Comparison of ENCODE assay signal across 16 cellular contexts in the genomic region with DNA sequence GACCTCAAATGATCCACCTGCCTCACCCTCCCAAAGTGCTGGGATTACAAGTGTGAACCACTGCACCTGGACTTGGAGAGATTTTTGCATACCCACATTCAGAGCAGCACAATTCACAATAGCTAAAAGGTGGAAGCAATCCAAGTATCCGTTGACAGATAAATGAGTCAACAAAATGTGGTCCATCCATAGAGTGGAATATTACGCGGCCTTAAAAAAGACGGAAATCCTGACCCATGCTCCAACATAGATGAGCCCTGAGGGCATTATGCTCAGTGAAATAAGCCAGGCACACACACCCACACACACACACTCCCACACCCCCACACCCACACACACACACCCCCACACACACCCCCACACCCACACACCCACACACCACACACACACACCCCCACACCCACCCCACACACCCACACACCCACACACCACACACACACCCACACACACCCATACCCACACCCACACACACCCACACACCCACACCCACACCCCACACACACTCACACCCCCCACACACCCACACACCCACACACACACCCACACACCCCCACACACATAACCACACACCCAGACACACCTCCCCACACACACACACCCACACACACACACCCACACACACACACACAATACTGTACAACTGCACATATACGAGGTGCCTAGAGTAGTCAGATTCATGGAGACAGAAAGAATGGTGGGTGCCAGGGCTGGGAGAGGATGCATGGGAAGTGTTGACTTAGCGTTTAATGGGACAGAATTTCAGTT.
A peak's percentile ranks its signal among the peaks of the same experiment; 100 is the strongest.
DNase-seq lines count a peak whose midpoint lies in the region; ATAC-seq, FAIRE-seq and TF ChIP-seq lines count a peak whose summit lies in the region.
"Had no signal": no experiment of that assay in that cellular context is flagged by ENCODE, and none has a peak within 500 bp of the region (broad histone marks: within the 10 kb centered on the region; RNA-seq: fewer than 3 reads in every experiment).

No MANE protein-coding gene starts in this region.

- ATAC-seq in stimulated activated naive CD8-positive, alpha-beta T cell treated with anti-CD3 and anti-CD28 coated beads, Interleukin-15, amount 100 ng/mL, for 72 hours = no peak
- no peak for ATAC-seq in GM12878
- ATAC-seq: CD8-positive, alpha-beta T cell; HepG2 had no signal

- in situ Hi-C loops in GM12878 (cut with MboI) = no loop called here

- H3K27ac ChIP-seq in GM12878 (ENCODE audit: control insufficient read depth, insufficient read depth) (no peak overlapping the region), sigmoid colon (no peak overlapping the region)
- H3K27ac ChIP-seq: BLaER1 treated with 17β-estradiol and CSF1 and Interleukin-3, amounts not matched to agents 10 nM and 100 nM had no signal

- H3K79me2 ChIP-seq in GM12878 (ENCODE audit: control insufficient read depth, insufficient read depth, low read length) = no peaks in the 10 kb centered on the region

- intact Hi-C loops in GM12878 (cut with micrococcal nuclease; ENCODE audit: unreplicated experiment) = no loop called here
- intact Hi-C loops in sigmoid colon (cut with DNase I) = no loop called here
- intact Hi-C loops in MCF 10A (cut with micrococcal nuclease) = no loop called here

- RAD21 ChIA-PET in GM12878 (lab: Charles Lee; ENCODE audit: unreplicated experiment) = interaction anchor here (0.7 kb wide), 1 partner anchor 660 kb away, joined by 4 read pairs; no protein-coding TSS in a partner anchor

- H3K27me3 ChIP-seq in GM12878 (replicated peaks in 1 of 2; ENCODE audit: control insufficient read depth in 2 of 2, insufficient read depth in 2 of 2, low read length in 1 of 2) (no peaks in the 10 kb centered on the region), sigmoid colon (peaks cover 0 to 41% (median 0%) of the 10 kb centered on the region in 3 donors)
- H3K27me3 ChIP-seq: BLaER1 treated with 17β-estradiol and CSF1 and Interleukin-3, amounts not matched to agents 10 nM and 100 nM had no signal

- no peak for FAIRE-seq in GM12878 (lab: Jason Lieb, UNC)
- FAIRE-seq: H1, HepG2 had no signal

- TF ChIP-seq EP300 in GM12878 (IDR thresholded peaks at IDR 0.05; ENCODE audit: borderline replicate concordance in 1 of 2, control insufficient read depth in 1 of 2, low read depth in 2 of 2, low read length in 2 of 2) (no peak), sigmoid colon (IDR thresholded peaks at IDR 0.05) (no peak)

- BruUV-seq in GM12878 (replicated peaks; lab: Mats Ljungman, UMichigan) (no TSS peak), MCF 10A (replicated peaks; lab: Mats Ljungman, UMichigan) (no TSS peak)

- H3K9ac ChIP-seq in GM12878 (ENCODE audit: control insufficient read depth, insufficient read depth, low read length) = no peak overlapping the region
- H3K9ac ChIP-seq: BLaER1 treated with 17β-estradiol and CSF1 and Interleukin-3, amounts not matched to agents 10 nM and 100 nM had no signal

- H3K4me2 ChIP-seq in GM12878 (ENCODE audit: control insufficient read depth, insufficient read depth) = no peak overlapping the region
- H3K4me2 ChIP-seq: BLaER1 treated with 17β-estradiol and CSF1 and Interleukin-3, amounts not matched to agents 10 nM and 100 nM had no signal

- POLR2A ChIA-PET in GM12878 (lab: Charles Lee) = no interaction called here
- POLR2A ChIA-PET in MCF 10A (lab: Yijun Ruan, JAX) = no interaction called here

- CTCF ChIA-PET in GM12878 (lab: Yijun Ruan, JAX) = no interaction called here
- CTCF ChIA-PET in MCF 10A (lab: Yijun Ruan, JAX) = no interaction called here

- WGBS in GM12878 (ENCODE audit: insufficient coverage, insufficient replicate concordance, low lambda C conversion rate, missing lambda C conversion rate) = 47% methylated on average over 6 of the region's 6 CpGs
- 81 to 93% methylated on average over 6 of the region's 6 CpGs for WGBS in sigmoid colon, 2 donors

- SMC1A ChIA-PET in GM12878 (lab: Charles Lee; ENCODE audit: uncharacterized antibody, unreplicated experiment) = interaction anchor here (1.0 kb wide), 1 partner anchor 23 kb away, joined by 4 read pairs; no protein-coding TSS in a partner anchor

- no peaks in the 10 kb centered on the region for H3K9me3 Mint-ChIP-seq in stimulated activated naive CD8-positive, alpha-beta T cell treated with anti-CD3 and anti-CD28 coated beads, Interleukin-15, Interleukin-2, amounts not matched to agents 100 ng/mL and 50 ng/mL, for 24 hours
- no peaks in the 10 kb centered on the region for H3K9me3 Mint-ChIP-seq in stimulated activated naive CD8-positive, alpha-beta T cell treated with anti-CD3 and anti-CD28 coated beads, Interleukin-15, amount 100 ng/mL, for 72 hours
- H3K9me3 Mint-ChIP-seq in MCF 10A (ENCODE audit: unreplicated experiment) = no peaks in the 10 kb centered on the region
- H3K9me3 Mint-ChIP-seq: CD8-positive, alpha-beta T cell; IgD-negative memory B cell had no signal

- H3K4me3 ChIP-seq in GM12878 = no peak overlapping the region
- H3K4me3 ChIP-seq in sigmoid colon = no peak overlapping the region
- H3K4me3 ChIP-seq: BLaER1 treated with 17β-estradiol and CSF1 and Interleukin-3, amounts not matched to agents 10 nM and 100 nM had no signal

- TF ChIP-seq CTCF in GM12878 (IDR thresholded peaks at IDR 0.05 in 2 of 3, conservative IDR thresholded peaks at IDR 0.05 in 1 of 3; ENCODE audit: control insufficient read depth in 2 of 3, extremely low read depth in 1 of 3, insufficient read depth in 1 of 3, low read depth in 3 of 3, low read length in 3 of 3) (no peak), sigmoid colon (IDR thresholded peaks at IDR 0.05) (no peak), MCF 10A (IDR thresholded peaks at IDR 0.05; ENCODE audit: unreplicated experiment) (no peak)

- H4K20me1 ChIP-seq in GM12878 (ENCODE audit: control insufficient read depth, insufficient read depth) = no peaks in the 10 kb centered on the region
- H4K20me1 ChIP-seq: BLaER1 treated with 17β-estradiol and CSF1 and Interleukin-3, amounts not matched to agents 10 nM and 100 nM had no signal

- no peak overlapping the region for H3K27ac Mint-ChIP-seq in stimulated activated naive CD8-positive, alpha-beta T cell treated with anti-CD3 and anti-CD28 coated beads, Interleukin-15, Interleukin-2, amounts not matched to agents 100 ng/mL and 50 ng/mL, for 24 hours
- H3K27ac Mint-ChIP-seq in stimulated activated naive CD8-positive, alpha-beta T cell treated with anti-CD3 and anti-CD28 coated beads, Interleukin-15, amount 100 ng/mL, for 72 hours = no peak overlapping the region
- H3K27ac Mint-ChIP-seq in MCF 10A (ENCODE audit: low read depth, unreplicated experiment) = no peak overlapping the region
- H3K27ac Mint-ChIP-seq: B cell; CD8-positive, alpha-beta T cell; IgD-negative memory B cell had no signal

- no peaks in the 10 kb centered on the region for H3K36me3 ChIP-seq in GM12878 (ENCODE audit: control insufficient read depth in 2 of 2, insufficient read depth in 2 of 2, low read length in 1 of 2)
- no peaks in the 10 kb centered on the region for H3K36me3 ChIP-seq in sigmoid colon
- H3K36me3 ChIP-seq: BLaER1 treated with 17β-estradiol and CSF1 and Interleukin-3, amounts not matched to agents 10 nM and 100 nM had no signal

- H3K4me1 ChIP-seq in GM12878 (ENCODE audit: control insufficient read depth, insufficient read depth, low read length) (no peaks in the 10 kb centered on the region), sigmoid colon (no peaks in the 10 kb centered on the region)
- H3K4me1 ChIP-seq: BLaER1 treated with 17β-estradiol and CSF1 and Interleukin-3, amounts not matched to agents 10 nM and 100 nM had no signal

- TF ChIP-seq POLR2A in GM12878 (IDR thresholded peaks at IDR 0.05; ENCODE audit: low read depth, low read length) (no peak), sigmoid colon (IDR thresholded peaks at IDR 0.05) (no peak)

- peaks cover 7% of the 10 kb centered on the region for H3K27me3 Mint-ChIP-seq in stimulated activated naive CD8-positive, alpha-beta T cell treated with anti-CD3 and anti-CD28 coated beads, Interleukin-15, Interleukin-2, amounts not matched to agents 100 ng/mL and 50 ng/mL, for 24 hours
- H3K27me3 Mint-ChIP-seq in stimulated activated naive CD8-positive, alpha-beta T cell treated with anti-CD3 and anti-CD28 coated beads, Interleukin-15, amount 100 ng/mL, for 72 hours = no peaks in the 10 kb centered on the region
- H3K27me3 Mint-ChIP-seq in MCF 10A (ENCODE audit: insufficient read depth, unreplicated experiment) = no peaks in the 10 kb centered on the region

- no peaks in the 10 kb centered on the region for H3K36me3 Mint-ChIP-seq in stimulated activated naive CD8-positive, alpha-beta T cell treated with anti-CD3 and anti-CD28 coated beads, Interleukin-15, Interleukin-2, amounts not matched to agents 100 ng/mL and 50 ng/mL, for 24 hours (ENCODE audit: low read depth)
- H3K36me3 Mint-ChIP-seq in MCF 10A (ENCODE audit: insufficient read depth, unreplicated experiment) = no peaks in the 10 kb centered on the region
- H3K36me3 Mint-ChIP-seq: CD8-positive, alpha-beta T cell; IgD-negative memory B cell had no signal

- H3K9me3 ChIP-seq in GM12878 (replicated peaks; ENCODE audit: control insufficient read depth, insufficient read depth, low read length) (no peaks in the 10 kb centered on the region), sigmoid colon (no peaks in the 10 kb centered on the region)

- no peak overlapping the region for H2AFZ ChIP-seq in GM12878 (ENCODE audit: control insufficient read depth, low read depth, low read length)

- H3K4me1 Mint-ChIP-seq in stimulated activated naive CD8-positive, alpha-beta T cell treated with anti-CD3 and anti-CD28 coated beads, Interleukin-15, Interleukin-2, amounts not matched to agents 100 ng/mL and 50 ng/mL, for 24 hours (ENCODE audit: low read depth) = peaks cover 3% of the 10 kb centered on the region
- H3K4me1 Mint-ChIP-seq in stimulated activated naive CD8-positive, alpha-beta T cell treated with anti-CD3 and anti-CD28 coated beads, Interleukin-15, amount 100 ng/mL, for 72 hours = no peaks in the 10 kb centered on the region
- H3K4me1 Mint-ChIP-seq in MCF 10A (ENCODE audit: insufficient read depth, unreplicated experiment) = no peaks in the 10 kb centered on the region
- H3K4me1 Mint-ChIP-seq: B cell, IgD-negative memory B cell had no signal

- peak overlapping the region; percentile 39 for H3K4me3 Mint-ChIP-seq in stimulated activated naive CD8-positive, alpha-beta T cell treated with anti-CD3 and anti-CD28 coated beads, Interleukin-15, Interleukin-2, amounts not matched to agents 100 ng/mL and 50 ng/mL, for 24 hours
- H3K4me3 Mint-ChIP-seq in stimulated activated naive CD8-positive, alpha-beta T cell treated with anti-CD3 and anti-CD28 coated beads, Interleukin-15, amount 100 ng/mL, for 72 hours = no peak overlapping the region
- H3K4me3 Mint-ChIP-seq in MCF 10A (ENCODE audit: unreplicated experiment) = no peak overlapping the region
- H3K4me3 Mint-ChIP-seq: B cell; CD8-positive, alpha-beta T cell; H9; IgD-negative memory B cell had no signal

- TF ChIP-seq RAD21 in GM12878 (IDR thresholded peaks at IDR 0.05; ENCODE audit: insufficient read depth, low read depth, low read length) = no peak

- DNase-seq in stimulated activated naive CD8-positive, alpha-beta T cell treated with anti-CD3 and anti-CD28 coated beads, Interleukin-15, amount 100 ng/mL, for 72 hours = no peak
- DNase-seq in GM12878 (ENCODE audit: low read depth, low spot score) = peak; percentile 4
- peak; percentile 20 for DNase-seq in sigmoid colon
- no peak for DNase-seq in medulla oblongata (ENCODE audit: extremely low spot score)
- no peak for DNase-seq in MCF 10A (ENCODE audit: unreplicated experiment)
- DNase-seq: Calu3; CD8-positive, alpha-beta T cell; DMS79 treated with DMSO at 0.1 percent for 48 hours; GF-D8; H9 had no signal

Comparison
In these comparisons a context has a peak if more than half of its experiments do, and no peak if none do; other contexts are left out.
1. DNase-seq: peak in GM12878 (single experiment) and sigmoid colon (single experiment); none in stimulated activated naive CD8-positive, alpha-beta T cell treated with anti-CD3 and anti-CD28 coated beads, Interleukin-15, amount 100 ng/mL, for 72 hours (0 of 2), medulla oblongata (single experiment) and MCF 10A (single experiment).